ENCODE assay signal across 1 cellular context in the genomic region with DNA sequence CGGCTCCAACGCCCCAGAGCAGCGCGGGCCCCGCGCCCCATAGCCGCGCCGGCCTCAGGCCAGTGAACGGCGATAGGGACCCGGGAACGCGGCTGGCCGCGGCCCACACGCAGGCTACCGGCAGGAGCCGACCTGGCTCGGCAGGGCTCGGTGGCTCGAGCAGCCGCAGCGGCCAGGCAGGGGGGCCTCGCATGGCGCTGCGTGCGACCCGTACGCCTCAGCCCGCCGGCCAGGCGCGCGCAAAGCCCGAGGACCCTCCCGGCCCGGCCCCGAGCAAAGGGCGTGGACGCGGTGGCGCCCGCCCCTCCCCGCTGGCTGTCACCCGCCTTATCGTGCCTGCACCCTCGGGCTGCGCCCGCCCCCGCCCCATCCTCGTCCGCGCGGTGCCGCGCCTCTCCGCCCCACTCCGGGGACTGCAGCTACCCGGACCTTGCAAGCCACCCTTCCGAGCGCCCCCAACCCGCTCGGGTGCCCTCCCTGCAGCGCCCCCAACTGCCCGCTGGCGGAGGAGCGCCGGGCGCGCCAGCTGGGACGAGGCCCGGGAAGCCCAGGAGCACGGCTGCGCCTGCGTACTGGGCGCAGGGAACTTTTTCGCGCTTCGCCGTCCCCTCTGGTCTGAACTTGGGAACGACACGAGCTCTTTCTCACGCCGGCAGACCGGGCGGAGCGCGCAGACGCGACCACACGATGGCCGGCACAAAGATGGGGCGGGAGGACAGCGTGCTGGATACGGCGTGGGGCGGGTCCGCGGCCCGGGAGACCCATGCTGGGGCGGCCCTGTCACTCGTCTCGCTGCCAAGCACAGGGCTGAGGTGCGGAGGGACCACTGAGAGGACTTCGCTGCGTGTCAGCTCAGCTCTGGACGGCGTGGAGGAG.
A peak's percentile ranks its signal among the peaks of the same experiment; 100 is the strongest.
TF ChIP-seq lines count a peak whose summit lies in the region.

ABCB10 (minus strand) TSS at position 248 of the 876 bp plus-strand sequence; CDS start at position 193, 55 bp downstream.

TF ChIP-seq in HepG2, 621 proteins besides CTCF, POLR2A, EP300 and RAD21 (continued from another document and continues in another):
- TF ChIP-seq ZNF281 (CRISPR knock-in tag; IDR thresholded peaks at IDR 0.05; ENCODE audit: borderline replicate concordance) (peak; percentile 48; the same call in 1 of the 2 replicates), PRDM15 (CRISPR knock-in tag; IDR thresholded peaks at IDR 0.05) (peak; percentile 92), HNRNPK (IDR thresholded peaks at IDR 0.05; ENCODE audit: low read depth, low read length, poor library complexity, severe bottlenecking) (peak; percentile 87), KDM5B (CRISPR knock-in tag; IDR thresholded peaks at IDR 0.05; ENCODE audit: borderline replicate concordance) (peak; percentile 74; the same call in 1 of the 2 replicates), FOXO1 (CRISPR knock-in tag; IDR thresholded peaks at IDR 0.05) (peak; percentile 31; the same call in 1 of the 2 replicates), DR1 (CRISPR knock-in tag; IDR thresholded peaks at IDR 0.05) (peak; percentile 76; the same call in 1 of the 2 replicates), ZFP37 (CRISPR knock-in tag; IDR thresholded peaks at IDR 0.05; ENCODE audit: borderline replicate concordance) (no peak), ZXDC (CRISPR knock-in tag; IDR thresholded peaks at IDR 0.05) (peak; percentile 67; the same call in 1 of the 2 replicates), NCOA5 (CRISPR knock-in tag; IDR thresholded peaks at IDR 0.05) (no peak), ZNF383 (CRISPR knock-in tag; IDR thresholded peaks at IDR 0.05; ENCODE audit: borderline replicate concordance) (no peak), ZNF367 (CRISPR knock-in tag; IDR thresholded peaks at IDR 0.05; ENCODE audit: borderline replicate concordance) (0 out of 2 replicates have a peak, but pooled peaks have one; percentile 68), CERS6 (CRISPR knock-in tag; IDR thresholded peaks at IDR 0.05) (no peak), ZNF296 (CRISPR knock-in tag; conservative IDR thresholded peaks at IDR 0.05) (no peak), ZFYVE20 (CRISPR knock-in tag; IDR thresholded peaks at IDR 0.05; ENCODE audit: borderline replicate concordance, low read depth) (peak; percentile 7; the same call in 1 of the 2 replicates), CENPX (CRISPR knock-in tag; IDR thresholded peaks at IDR 0.05) (no peak), ZNF354B (CRISPR knock-in tag; IDR thresholded peaks at IDR 0.05) (no peak), BRCA1 (CRISPR knock-in tag; IDR thresholded peaks at IDR 0.05) (no peak), ZNF709 (CRISPR knock-in tag; IDR thresholded peaks at IDR 0.05) (peak; percentile 91), WIZ (CRISPR knock-in tag; IDR thresholded peaks at IDR 0.05) (no peak; the same call in 1 of the 2 replicates), SKI (IDR thresholded peaks at IDR 0.05; ENCODE audit: partially characterized antibody) (peak; percentile 58), TAF1 (CRISPR knock-in tag; IDR thresholded peaks at IDR 0.05) (peak; percentile 50; the same call in 1 of the 2 replicates), MTF1 (CRISPR knock-in tag; IDR thresholded peaks at IDR 0.05) (peak; percentile 46; the same call in 1 of the 2 replicates), ZNF350 (CRISPR knock-in tag; IDR thresholded peaks at IDR 0.05; ENCODE audit: borderline replicate concordance, low read depth) (peak; percentile 76; the same call in 1 of the 2 replicates), ZNF577 (CRISPR knock-in tag; IDR thresholded peaks at IDR 0.05; ENCODE audit: borderline replicate concordance, low read depth) (no peak), RNF2 (conservative IDR thresholded peaks at IDR 0.05; ENCODE audit: low read depth) (peak; percentile 26; the same call in 1 of the 2 replicates), MAFF (IDR thresholded peaks at IDR 0.05; ENCODE audit: low read depth, low read length) (no peak), SIN3B (IDR thresholded peaks at IDR 0.05; ENCODE audit: low read length) (0 out of 2 replicates have a peak, but pooled peaks have one; percentile 17), ZNF33B (CRISPR knock-in tag; IDR thresholded peaks at IDR 0.05) (no peak)
- TF ChIP-seq, protein P1, sequence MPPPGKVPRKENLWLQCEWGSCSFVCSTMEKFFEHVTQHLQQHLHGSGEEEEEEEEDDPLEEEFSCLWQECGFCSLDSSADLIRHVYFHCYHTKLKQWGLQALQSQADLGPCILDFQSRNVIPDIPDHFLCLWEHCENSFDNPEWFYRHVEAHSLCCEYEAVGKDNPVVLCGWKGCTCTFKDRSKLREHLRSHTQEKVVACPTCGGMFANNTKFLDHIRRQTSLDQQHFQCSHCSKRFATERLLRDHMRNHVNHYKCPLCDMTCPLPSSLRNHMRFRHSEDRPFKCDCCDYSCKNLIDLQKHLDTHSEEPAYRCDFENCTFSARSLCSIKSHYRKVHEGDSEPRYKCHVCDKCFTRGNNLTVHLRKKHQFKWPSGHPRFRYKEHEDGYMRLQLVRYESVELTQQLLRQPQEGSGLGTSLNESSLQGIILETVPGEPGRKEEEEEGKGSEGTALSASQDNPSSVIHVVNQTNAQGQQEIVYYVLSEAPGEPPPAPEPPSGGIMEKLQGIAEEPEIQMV (CRISPR knock-in tag; IDR thresholded peaks at IDR 0.05; ENCODE audit: low read depth): peak; percentile 98
- TF ChIP-seq, protein P2, sequence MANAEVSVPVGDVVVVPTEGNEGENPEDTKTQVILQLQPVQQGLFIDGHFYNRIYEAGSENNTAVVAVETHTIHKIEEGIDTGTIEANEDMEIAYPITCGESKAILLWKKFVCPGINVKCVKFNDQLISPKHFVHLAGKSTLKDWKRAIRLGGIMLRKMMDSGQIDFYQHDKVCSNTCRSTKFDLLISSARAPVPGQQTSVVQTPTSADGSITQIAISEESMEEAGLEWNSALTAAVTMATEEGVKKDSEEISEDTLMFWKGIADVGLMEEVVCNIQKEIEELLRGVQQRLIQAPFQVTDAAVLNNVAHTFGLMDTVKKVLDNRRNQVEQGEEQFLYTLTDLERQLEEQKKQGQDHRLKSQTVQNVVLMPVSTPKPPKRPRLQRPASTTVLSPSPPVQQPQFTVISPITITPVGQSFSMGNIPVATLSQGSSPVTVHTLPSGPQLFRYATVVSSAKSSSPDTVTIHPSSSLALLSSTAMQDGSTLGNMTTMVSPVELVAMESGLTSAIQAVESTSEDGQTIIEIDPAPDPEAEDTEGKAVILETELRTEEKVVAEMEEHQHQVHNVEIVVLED (CRISPR knock-in tag; IDR thresholded peaks at IDR 0.05; ENCODE audit: borderline replicate concordance): peak; percentile 97
- TF ChIP-seq, protein P3, sequence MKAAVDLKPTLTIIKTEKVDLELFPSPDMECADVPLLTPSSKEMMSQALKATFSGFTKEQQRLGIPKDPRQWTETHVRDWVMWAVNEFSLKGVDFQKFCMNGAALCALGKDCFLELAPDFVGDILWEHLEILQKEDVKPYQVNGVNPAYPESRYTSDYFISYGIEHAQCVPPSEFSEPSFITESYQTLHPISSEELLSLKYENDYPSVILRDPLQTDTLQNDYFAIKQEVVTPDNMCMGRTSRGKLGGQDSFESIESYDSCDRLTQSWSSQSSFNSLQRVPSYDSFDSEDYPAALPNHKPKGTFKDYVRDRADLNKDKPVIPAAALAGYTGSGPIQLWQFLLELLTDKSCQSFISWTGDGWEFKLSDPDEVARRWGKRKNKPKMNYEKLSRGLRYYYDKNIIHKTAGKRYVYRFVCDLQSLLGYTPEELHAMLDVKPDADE (CRISPR knock-in tag; IDR thresholded peaks at IDR 0.05): peak; percentile 86; the same call in 1 of the 2 replicates
- TF ChIP-seq, protein P4, sequence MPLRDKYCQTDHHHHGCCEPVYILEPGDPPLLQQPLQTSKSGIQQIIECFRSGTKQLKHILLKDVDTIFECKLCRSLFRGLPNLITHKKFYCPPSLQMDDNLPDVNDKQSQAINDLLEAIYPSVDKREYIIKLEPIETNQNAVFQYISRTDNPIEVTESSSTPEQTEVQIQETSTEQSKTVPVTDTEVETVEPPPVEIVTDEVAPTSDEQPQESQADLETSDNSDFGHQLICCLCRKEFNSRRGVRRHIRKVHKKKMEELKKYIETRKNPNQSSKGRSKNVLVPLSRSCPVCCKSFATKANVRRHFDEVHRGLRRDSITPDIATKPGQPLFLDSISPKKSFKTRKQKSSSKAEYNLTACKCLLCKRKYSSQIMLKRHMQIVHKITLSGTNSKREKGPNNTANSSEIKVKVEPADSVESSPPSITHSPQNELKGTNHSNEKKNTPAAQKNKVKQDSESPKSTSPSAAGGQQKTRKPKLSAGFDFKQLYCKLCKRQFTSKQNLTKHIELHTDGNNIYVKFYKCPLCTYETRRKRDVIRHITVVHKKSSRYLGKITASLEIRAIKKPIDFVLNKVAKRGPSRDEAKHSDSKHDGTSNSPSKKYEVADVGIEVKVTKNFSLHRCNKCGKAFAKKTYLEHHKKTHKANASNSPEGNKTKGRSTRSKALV (CRISPR knock-in tag; IDR thresholded peaks at IDR 0.05): peak; percentile 91
- TF ChIP-seq, protein P5, sequence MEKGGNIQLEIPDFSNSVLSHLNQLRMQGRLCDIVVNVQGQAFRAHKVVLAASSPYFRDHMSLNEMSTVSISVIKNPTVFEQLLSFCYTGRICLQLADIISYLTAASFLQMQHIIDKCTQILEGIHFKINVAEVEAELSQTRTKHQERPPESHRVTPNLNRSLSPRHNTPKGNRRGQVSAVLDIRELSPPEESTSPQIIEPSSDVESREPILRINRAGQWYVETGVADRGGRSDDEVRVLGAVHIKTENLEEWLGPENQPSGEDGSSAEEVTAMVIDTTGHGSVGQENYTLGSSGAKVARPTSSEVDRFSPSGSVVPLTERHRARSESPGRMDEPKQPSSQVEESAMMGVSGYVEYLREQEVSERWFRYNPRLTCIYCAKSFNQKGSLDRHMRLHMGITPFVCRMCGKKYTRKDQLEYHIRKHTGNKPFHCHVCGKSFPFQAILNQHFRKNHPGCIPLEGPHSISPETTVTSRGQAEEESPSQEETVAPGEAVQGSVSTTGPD (CRISPR knock-in tag; IDR thresholded peaks at IDR 0.05): no peak
- TF ChIP-seq, protein P6, sequence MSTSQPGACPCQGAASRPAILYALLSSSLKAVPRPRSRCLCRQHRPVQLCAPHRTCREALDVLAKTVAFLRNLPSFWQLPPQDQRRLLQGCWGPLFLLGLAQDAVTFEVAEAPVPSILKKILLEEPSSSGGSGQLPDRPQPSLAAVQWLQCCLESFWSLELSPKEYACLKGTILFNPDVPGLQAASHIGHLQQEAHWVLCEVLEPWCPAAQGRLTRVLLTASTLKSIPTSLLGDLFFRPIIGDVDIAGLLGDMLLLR (CRISPR knock-in tag; IDR thresholded peaks at IDR 0.05): peak; percentile 84
